ENCODE assay signal across 8 cellular contexts in genomic region chr22:42283288-42284229, GRCh38. TPM values are rescaled to one million over a fixed set of nuclear protein-coding genes. Genes with fewer than 3 reads are reported as not detected.
DNase-seq lines count a peak whose midpoint lies in the region; ATAC-seq and TF ChIP-seq lines count a peak whose summit lies in the region.

No MANE protein-coding gene starts in this region.

- peak; percentile 58 for DNase-seq in NCI-H1092 treated with DMSO at 0.1 percent for 48 hours (lab: John Stamatoyannopoulos, UW)
- peak; percentile 27 for DNase-seq in activated effector memory CD4-positive, alpha-beta T cell treated with Interleukin-2 at 50 U/mL for 16 hours
- DNase-seq in left ventricle myocardium inferior: no peak
- no peak for DNase-seq in NCI-H446 treated with DMSO at 0.1 percent for 48 hours (lab: John Stamatoyannopoulos, UW)
- DNase-seq in 8988T: no peak
- DNase-seq in SHP77 (lab: John Stamatoyannopoulos, UW): no peak

- intact Hi-C loops in left ventricle myocardium inferior (cut with micrococcal nuclease): no loop called here

- TF ChIP-seq CTCF in left ventricle myocardium inferior (IDR thresholded peaks at IDR 0.05; ENCODE audit: borderline replicate concordance): no peak

- H3K9ac ChIP-seq in skeletal muscle satellite cell (ENCODE audit: low read depth, low read length): no peak overlapping the region

- H3K27me3 ChIP-seq in left ventricle myocardium inferior (ENCODE audit: low read depth): peaks cover 83% of the 10 kb centered on the region
- peaks cover 92% of the 10 kb centered on the region for H3K27me3 ChIP-seq in skeletal muscle satellite cell (ENCODE audit: control insufficient read depth, insufficient read depth, low read length)

- no peak overlapping the region for H3K27ac ChIP-seq in left ventricle myocardium inferior (replicated peaks)

- H3K4me3 ChIP-seq in left ventricle myocardium inferior (peak overlapping the region; percentile 54), skeletal muscle satellite cell (ENCODE audit: low read length) (peak overlapping the region; percentile 35)

- peak overlapping the region; percentile 79 for H3K4me2 ChIP-seq in skeletal muscle satellite cell (ENCODE audit: low read length)

- H3K9me3 ChIP-seq in left ventricle myocardium inferior (replicated peaks) (no peaks in the 10 kb centered on the region), skeletal muscle satellite cell (replicated peaks; ENCODE audit: low read length) (no peaks in the 10 kb centered on the region)

- H3K36me3 ChIP-seq in left ventricle myocardium inferior: no peaks in the 10 kb centered on the region
- no peaks in the 10 kb centered on the region for H3K36me3 ChIP-seq in skeletal muscle satellite cell (ENCODE audit: insufficient read depth, low read length)

- ATAC-seq in HG03342 (IDR thresholded peaks at IDR 0.05; ENCODE audit: unreplicated experiment): no peak

- H3K4me1 ChIP-seq in left ventricle myocardium inferior (peaks cover 15% of the 10 kb centered on the region), skeletal muscle satellite cell (ENCODE audit: control insufficient read depth, insufficient read depth, low read length) (peaks cover 9% of the 10 kb centered on the region)

RNA-seq across cellular contexts. Expression of gene TCF20, which starts 13.1 kb away (rescaled TPM):
- total RNA-seq in left ventricle myocardium inferior: 17.2 TPM
- total RNA-seq in skeletal muscle satellite cell (2012; rRNA removed): 17.3 and 21.5 TPM in 2 replicates

Comparison
In these comparisons a context has a peak if more than half of its experiments do, and no peak if none do; other contexts are left out.
1. DNase-seq: peak in NCI-H1092 treated with DMSO at 0.1 percent for 48 hours (single experiment) and activated effector memory CD4-positive, alpha-beta T cell treated with Interleukin-2 at 50 U/mL for 16 hours (single experiment); none in left ventricle myocardium inferior (single experiment), NCI-H446 treated with DMSO at 0.1 percent for 48 hours (single experiment), 8988T (single experiment) and SHP77 (0 of 2).